9 cellular contexts compared by ENCODE assay signal in the genomic region with DNA sequence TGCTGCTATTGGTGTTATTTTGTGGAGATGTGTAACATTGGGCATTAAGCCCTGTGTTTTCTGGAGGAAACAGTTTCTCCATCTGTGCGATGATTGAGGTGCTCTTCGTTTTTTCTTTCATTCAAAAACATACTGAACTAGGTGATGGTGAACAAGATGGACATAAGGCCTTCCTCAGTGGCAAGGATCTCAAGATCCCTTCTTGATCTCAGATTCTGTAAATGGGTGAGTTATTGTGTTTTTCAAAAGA. TPM values are rescaled to one million over a fixed set of nuclear protein-coding genes. Genes with fewer than 3 reads are reported as not detected.
DNase-seq lines count a peak whose midpoint lies in the region; ATAC-seq and TF ChIP-seq lines count a peak whose summit lies in the region.
"Had no signal": no experiment of that assay in that cellular context is flagged by ENCODE, and none has a peak within 500 bp of the region (broad histone marks: within the 10 kb centered on the region; RNA-seq: fewer than 3 reads in every experiment).

No MANE protein-coding gene starts in this region.

- H3K9ac ChIP-seq in MM.1S (ENCODE audit: low read length), result peak overlapping the region; percentile 22; the same call in 1 of the 2 replicates

- H3K79me2 ChIP-seq in MM.1S (ENCODE audit: low read length) (no peaks in the 10 kb centered on the region; the same call in 1 of the 2 replicates), osteoblast (ENCODE audit: insufficient read depth, low read length) (no peaks in the 10 kb centered on the region)

- TF ChIP-seq CTCF in MM.1S (IDR thresholded peaks at IDR 0.05; ENCODE audit: low read length) (no peak), coronary artery (IDR thresholded peaks at IDR 0.05) (no peak), osteoblast (IDR thresholded peaks at IDR 0.05; ENCODE audit: extremely low read depth, low read depth, low read length) (no peak)

- H3K27me3 ChIP-seq in MM.1S (replicated peaks; ENCODE audit: insufficient read depth, low read length) (no peaks in the 10 kb centered on the region), osteoblast (ENCODE audit: insufficient read depth, low read length) (peaks cover 16% of the 10 kb centered on the region)

- H3F3A ChIP-seq in MM.1S (ENCODE audit: insufficient read depth, low read length), result peaks cover 5% of the 10 kb centered on the region; the same call in 1 of the 2 replicates

- peak overlapping the region; percentile 96 for H2AFZ ChIP-seq in MM.1S (ENCODE audit: low read length)
- no peak overlapping the region for H2AFZ ChIP-seq in osteoblast (ENCODE audit: low read length)

- DNase-seq in G401 (ENCODE audit: low spot score) (peak; percentile 74), MM.1S (no peak), coronary artery (ENCODE audit: low spot score) (no peak), osteoblast (ENCODE audit: insufficient read length, low spot score, missing footprints) (no peak), NCI-H82 (lab: John Stamatoyannopoulos, UW) (no peak)
- no peak for DNase-seq in effector CD8-positive, alpha-beta T cell (lab: John Stamatoyannopoulos, UW)

- peak overlapping the region; percentile 64 for H3K4me3 ChIP-seq in MM.1S (ENCODE audit: low read length)
- peak overlapping the region; percentile 75 for H3K4me3 ChIP-seq in coronary artery
- H3K4me3 ChIP-seq in osteoblast (ENCODE audit: insufficient read depth, low read length), result no peak overlapping the region

- no peaks in the 10 kb centered on the region for H3K9me3 ChIP-seq in MM.1S (replicated peaks; ENCODE audit: insufficient read depth, low read length)
- H3K9me3 ChIP-seq in osteoblast (ENCODE audit: low read depth, low read length), result no peaks in the 10 kb centered on the region
- H3K9me3 ChIP-seq: SJSA1 had no signal

- H3K27ac ChIP-seq in MM.1S (ENCODE audit: low read length), result no peak overlapping the region
- H3K27ac ChIP-seq in coronary artery, result no peak overlapping the region
- no peak overlapping the region for H3K27ac ChIP-seq in osteoblast (ENCODE audit: low read depth, low read length)
- H3K27ac ChIP-seq: SJSA1 had no signal

- H3K4me2 ChIP-seq in MM.1S (ENCODE audit: low read depth, low read length) (peak overlapping the region; percentile 78), osteoblast (ENCODE audit: insufficient read depth, low read length) (peak overlapping the region; percentile 81)

- in situ Hi-C loops in G401 (cut with HindIII; ENCODE audit: low sequenced_read_pairs), result no loop called here

- ATAC-seq in GM21423 (IDR thresholded peaks at IDR 0.05; ENCODE audit: unreplicated experiment) (no peak), GM18861 (IDR thresholded peaks at IDR 0.05; ENCODE audit: unreplicated experiment) (no peak)

- H4K20me1 ChIP-seq in MM.1S (ENCODE audit: insufficient read depth, low read length), result no peaks in the 10 kb centered on the region
- no peaks in the 10 kb centered on the region for H4K20me1 ChIP-seq in osteoblast (ENCODE audit: insufficient read depth, low read length)

- H3K4me1 ChIP-seq in MM.1S (ENCODE audit: low read length), result peaks cover 11% of the 10 kb centered on the region
- H3K4me1 ChIP-seq in osteoblast (ENCODE audit: insufficient read depth, low read length), result no peaks in the 10 kb centered on the region

- H3K9me2 ChIP-seq in MM.1S (replicated peaks; ENCODE audit: insufficient read depth, low read length), result no peaks in the 10 kb centered on the region

- H3K36me3 ChIP-seq in MM.1S (replicated peaks; ENCODE audit: insufficient read depth, low read length) (no peaks in the 10 kb centered on the region), osteoblast (ENCODE audit: insufficient read depth, low read length) (no peaks in the 10 kb centered on the region)
- H3K36me3 ChIP-seq: SJSA1 had no signal

RNA-seq across cellular contexts. Expression of gene ELAPOR2, which starts 0.8 kb away (rescaled TPM):
- total RNA-seq in G401 (2014; rRNA removed; shearing (Covaris generic)), result 28.7 and 50.1 TPM in 2 replicates
- total RNA-seq in osteoblast, result 0.88 and 4.0 TPM in 2 replicates
